ENCODE assay signal across 26 cellular contexts in genomic region chr19:39987596-39987995, GRCh38.
"Had no signal": no experiment of that assay in that cellular context is flagged by ENCODE, and none has a peak within 500 bp of the region (broad histone marks: within the 10 kb centered on the region; RNA-seq: fewer than 3 reads in every experiment).

No MANE protein-coding gene starts in this region.

- ATAC-seq: effector memory CD8-positive, alpha-beta T cell; esophagus mucosa; gastrocnemius medialis; heart right ventricle; left cardiac atrium; left lung; left ventricle myocardium superior; lower lobe of right lung; mucosa of descending colon; naive thymus-derived CD8-positive, alpha-beta T cell had no signal

- H3K4me1 ChIP-seq: esophagus squamous epithelium, gastrocnemius medialis, left lung, lower lobe of right lung had no signal

- H3K4me3 ChIP-seq: esophagus squamous epithelium, gastrocnemius medialis, heart right ventricle, left lung, lower lobe of right lung, mucosa of descending colon had no signal

- FAIRE-seq: endometrium, islet of Langerhans, keratinocyte had no signal

- DNase-seq: cortex of kidney; effector CD8-positive, alpha-beta T cell; effector memory CD8-positive, alpha-beta T cell; endodermal cell; erythroblast; esophagus squamous epithelium; foreskin fibroblast; foreskin melanocyte; gastrocnemius medialis; glutamatergic neuron; head of caudate nucleus; heart right ventricle; hippocampal formation; left cardiac atrium; left lung; left ventricle myocardium superior; lower lobe of right lung; mesenchymal stem cell; mucosa of descending colon; naive B cell; naive thymus-derived CD8-positive, alpha-beta T cell had no signal

- H3K27ac ChIP-seq: epithelial cell of prostate, esophagus squamous epithelium, gastrocnemius medialis, heart right ventricle, left lung, lower lobe of right lung had no signal
